Comparison of ENCODE assay signal across 11 cellular contexts in the genomic region with DNA sequence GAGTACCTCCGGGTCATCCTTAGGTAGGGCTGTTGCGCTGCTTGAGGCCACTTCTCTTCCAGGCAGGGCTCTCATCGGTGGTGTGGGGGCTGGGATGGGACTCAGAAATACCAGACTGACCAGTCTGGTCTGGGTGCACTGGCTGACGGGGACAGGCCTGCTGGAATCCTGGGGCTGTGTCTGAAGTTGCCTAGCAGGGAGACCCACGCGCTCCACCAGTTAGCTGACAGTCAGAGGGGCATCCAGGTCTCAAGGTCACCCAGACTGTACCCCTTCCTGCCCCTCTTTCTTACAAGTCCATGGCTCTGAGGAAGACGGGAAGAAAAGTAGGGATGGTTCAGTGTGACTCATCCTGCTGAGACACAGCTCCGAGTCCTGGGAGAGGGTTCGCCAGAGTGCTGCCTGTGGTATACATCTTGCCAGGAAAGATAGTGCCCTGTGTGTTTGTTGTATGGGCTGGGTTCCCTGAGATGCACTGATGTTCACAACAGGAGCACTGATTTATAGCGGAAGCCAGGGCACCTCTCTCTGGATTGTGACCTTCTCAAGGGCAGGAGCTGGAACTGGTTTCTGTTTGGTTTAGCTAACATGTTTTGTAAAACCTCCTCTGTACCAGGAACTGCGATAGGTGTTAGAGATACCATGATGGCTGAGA.
A peak's percentile ranks its signal among the peaks of the same experiment; 100 is the strongest.
DNase-seq lines count a peak whose midpoint lies in the region; ATAC-seq and TF ChIP-seq lines count a peak whose summit lies in the region.
"Had no signal": no experiment of that assay in that cellular context is flagged by ENCODE, and none has a peak within 500 bp of the region (broad histone marks: within the 10 kb centered on the region; RNA-seq: fewer than 3 reads in every experiment).

No MANE protein-coding gene starts in this region.

- H3K27me3 ChIP-seq in PC-9 (ENCODE audit: insufficient read depth, low read depth), result no peaks in the 10 kb centered on the region
- H3K27me3 ChIP-seq in esophagus muscularis mucosa, result no peaks in the 10 kb centered on the region

- peak overlapping the region; percentile 61 for H2AFZ ChIP-seq in PC-9
- H2AFZ ChIP-seq: GM23338 had no signal

- H3K9me3 ChIP-seq in PC-9 (ENCODE audit: insufficient read depth, low read depth) (no peaks in the 10 kb centered on the region), esophagus muscularis mucosa (no peaks in the 10 kb centered on the region), mucosa of descending colon (no peaks in the 10 kb centered on the region)

- in situ Hi-C loops in GM13976 (cut with MboI; ENCODE audit: low sequenced_read_pairs, unreplicated experiment), result no loop called here

- no peaks in the 10 kb centered on the region for H4K20me1 ChIP-seq in PC-9 (ENCODE audit: insufficient read depth)

- H3K4me3 ChIP-seq in PC-9 (peak overlapping the region; percentile 40; the same call in 1 of the 2 replicates), esophagus muscularis mucosa (no peak overlapping the region), mucosa of descending colon (no peak overlapping the region)
- H3K4me3 ChIP-seq: GM23338 had no signal

- H3K9me2 ChIP-seq in PC-9 (ENCODE audit: insufficient read depth), result no peaks in the 10 kb centered on the region

- TF ChIP-seq CTCF in PC-9 (conservative IDR thresholded peaks at IDR 0.05), result no peak
- TF ChIP-seq CTCF in esophagus muscularis mucosa (IDR thresholded peaks at IDR 0.05), result no peak
- no peak for TF ChIP-seq CTCF in mucosa of descending colon (IDR thresholded peaks at IDR 0.05)
- no peak for TF ChIP-seq CTCF in GM13976 (IDR thresholded peaks at IDR 0.05; ENCODE audit: borderline replicate concordance, control extremely low read depth, extremely low read depth, insufficient read depth, missing control alignments)

- H3K36me3 ChIP-seq in PC-9 (ENCODE audit: low read depth) (no peaks in the 10 kb centered on the region), esophagus muscularis mucosa (no peaks in the 10 kb centered on the region), mucosa of descending colon (ENCODE audit: low read depth) (no peaks in the 10 kb centered on the region)

- 79% methylated on average over 10 of the region's 11 CpGs for WGBS in esophagus muscularis mucosa

- POLR2A ChIA-PET in PC-9 (lab: Charles Lee; ENCODE audit: unreplicated experiment), result interaction anchor here (1.3 kb wide), 1 partner anchor 10 kb away, joined by 6 read pairs; no protein-coding TSS in a partner anchor

- ATAC-seq in mucosa of descending colon (peak; percentile 65), HG03432 (IDR thresholded peaks at IDR 0.05; ENCODE audit: unreplicated experiment) (no peak), GM18909 (IDR thresholded peaks at IDR 0.05; ENCODE audit: poor library complexity, unreplicated experiment) (no peak)
- ATAC-seq: GM23338 had no signal

- TF ChIP-seq POLR2A in esophagus muscularis mucosa (IDR thresholded peaks at IDR 0.05; ENCODE audit: low read depth), result no peak

- TF ChIP-seq EP300 in esophagus muscularis mucosa (IDR thresholded peaks at IDR 0.05), result no peak

- no peaks in the 10 kb centered on the region for H3K79me2 ChIP-seq in PC-9 (ENCODE audit: low read depth)

- H3K4me1 ChIP-seq in PC-9 (replicated peaks; ENCODE audit: insufficient read depth) (peaks cover 34% of the 10 kb centered on the region), esophagus muscularis mucosa (no peaks in the 10 kb centered on the region), mucosa of descending colon (ENCODE audit: low read depth) (no peaks in the 10 kb centered on the region)

- DNase-seq in AG08395 (ENCODE audit: low spot score), result peak; percentile 63
- peak; percentile 89 to 91 for DNase-seq in PC-9
- DNase-seq in esophagus muscularis mucosa (ENCODE audit: extremely low spot score), result peak; percentile 62
- no peak for DNase-seq in mucosa of descending colon
- DNase-seq in GM13976 (ENCODE audit: low spot score), result no peak
- no peak for DNase-seq in NOMO-1 (lab: John Stamatoyannopoulos, UW; ENCODE audit: unreplicated experiment in 2 of 2)
- DNase-seq: NCI-H526, WERI-Rb-1 had no signal

- peaks cover 41% of the 10 kb centered on the region for H3F3A ChIP-seq in PC-9 (ENCODE audit: insufficient read depth, low read depth)

- CTCF ChIA-PET in PC-9 (lab: Charles Lee), result interaction anchor here (0.5 kb wide), 1 partner anchor 103 kb away, joined by 7 read pairs; no protein-coding TSS in a partner anchor

- BruUV-seq in PC-9 (replicated peaks; lab: Mats Ljungman, UMichigan), result TSS peak; percentile 66

- peak overlapping the region; percentile 75 for H3K4me2 ChIP-seq in PC-9
- H3K4me2 ChIP-seq: GM23338 had no signal

- H3K27ac ChIP-seq in PC-9 (peak overlapping the region; percentile 84), esophagus muscularis mucosa (replicated peaks in 1 of 4) (no peak overlapping the region)
- H3K27ac ChIP-seq: WERI-Rb-1 had no signal

- intact Hi-C loops in PC-9 (cut with micrococcal nuclease; ENCODE audit: unreplicated experiment) (loop anchor here (1.0 kb wide), 1 partner anchor 39 kb away; no protein-coding TSS in a partner anchor), esophagus muscularis mucosa (cut with DNase I) (no loop called here), mucosa of descending colon (cut with DNase I, micrococcal nuclease) (no loop called here)

Comparison
In these comparisons a context has a peak if more than half of its experiments do, and no peak if none do; other contexts are left out.
1. DNase-seq: peak in AG08395 (single experiment), PC-9 (2 of 2) and esophagus muscularis mucosa (single experiment); none in mucosa of descending colon (0 of 3), GM13976 (single experiment) and NOMO-1 (0 of 2).